In genomic region chr1:172390620-172391491, GRCh38 we compare ENCODE assay signal across 8 cellular contexts. TPM values are rescaled to one million over a fixed set of nuclear protein-coding genes. Genes with fewer than 3 reads are reported as not detected.
DNase-seq lines count a peak whose midpoint lies in the region; ATAC-seq, FAIRE-seq and TF ChIP-seq lines count a peak whose summit lies in the region.

No MANE protein-coding gene starts in this region.

- H3K4me3 ChIP-seq in SK-N-MC (no peak overlapping the region), vagina (peak overlapping the region; percentile 19 to 21), HAP-1 (no peak overlapping the region)

- in situ Hi-C loops in HAP-1 (cut with MboI; ENCODE audit: low sequenced_read_pairs): no loop called here

- TF ChIP-seq CTCF in vagina (IDR thresholded peaks at IDR 0.05): no peak

- H3K27ac ChIP-seq in SK-N-MC (peak overlapping the region; percentile 42), vagina (peak overlapping the region; percentile 74)

- peak; percentile 22 for DNase-seq in GM12891 (ENCODE audit: insufficient read length, low spot score)
- DNase-seq in SK-N-MC (ENCODE audit: low read depth, low spot score): no peak
- DNase-seq in kidney tubule cell (ENCODE audit: low spot score): peak; percentile 62
- no peak for DNase-seq in vagina (ENCODE audit: extremely low spot score in 2 of 2)
- DNase-seq in HAP-1 (ENCODE audit: low spot score in 2 of 2): no peak
- no peak for DNase-seq in cerebellar nuclear complex (lab: John Stamatoyannopoulos, UW)
- DNase-seq in activated naive CD4-positive, alpha-beta T cell treated with anti-CD3 and anti-CD28 coated beads, Interleukin-2, amount 50 U/mL, for 16 hours: no peak

- intact Hi-C loops in vagina (cut with DNase I): loop anchor here (10.0 kb wide), 1 partner anchor 246 kb away; no protein-coding TSS in a partner anchor

- peak; percentile 98 for FAIRE-seq in GM12891 (lab: Jason Lieb, UNC)

- H3K27me3 ChIP-seq in vagina (no peaks in the 10 kb centered on the region), HAP-1 (ENCODE audit: low read depth) (no peaks in the 10 kb centered on the region)

- H3K9ac ChIP-seq in SK-N-MC (ENCODE audit: insufficient read length): no peak overlapping the region

- peak; percentile 70 for ATAC-seq in GM21825 (IDR thresholded peaks at IDR 0.05; ENCODE audit: unreplicated experiment)

- H3K36me3 ChIP-seq in SK-N-MC (ENCODE audit: insufficient read depth, low read length) (no peaks in the 10 kb centered on the region), vagina (no peaks in the 10 kb centered on the region), HAP-1 (replicated peaks) (no peaks in the 10 kb centered on the region)

- H3K9me3 ChIP-seq in SK-N-MC (ENCODE audit: low read depth, low read length) (no peaks in the 10 kb centered on the region), vagina (no peaks in the 10 kb centered on the region), HAP-1 (no peaks in the 10 kb centered on the region)

- TF ChIP-seq POLR2A in GM12891 (IDR thresholded peaks at IDR 0.05; ENCODE audit: low read depth, low read length) (no peak), vagina (IDR thresholded peaks at IDR 0.05) (no peak)

- H3K4me1 ChIP-seq in vagina (peaks cover 18% of the 10 kb centered on the region), HAP-1 (no peaks in the 10 kb centered on the region)

TF ChIP-seq in GM12891, 5 proteins besides CTCF, POLR2A, EP300 and RAD21:
- TF ChIP-seq TAF1 (IDR thresholded peaks at IDR 0.05; ENCODE audit: low read depth, low read length) (no peak), POU2F2 (IDR thresholded peaks at IDR 0.05; ENCODE audit: low read depth, low read length) (peak; percentile 89), PAX5 (IDR thresholded peaks at IDR 0.05; ENCODE audit: insufficient read depth, low read length, severe bottlenecking) (peak; percentile 74), POLR2AphosphoS5 (IDR thresholded peaks at IDR 0.05; ENCODE audit: low read depth, low read length) (no peak)

RNA-seq across cellular contexts. Expression of gene C1orf105, which starts 29.6 kb away (rescaled TPM):
- not detected for polyA plus RNA-seq in GM12891 (2012; ENCODE audit: low read depth, missing spikeins)
- not detected for total RNA-seq in vagina

RNA-seq across cellular contexts. Expression of gene PIGC, which starts 53.0 kb away (rescaled TPM):
- polyA plus RNA-seq in GM12891 (2012; ENCODE audit: low read depth, missing spikeins): 16.2 TPM
- total RNA-seq in vagina: 14.5 TPM

Comparison
In these comparisons a context has a peak if more than half of its experiments do, and no peak if none do; other contexts are left out.
1. DNase-seq: peak in GM12891 (single experiment) and kidney tubule cell (single experiment); none in SK-N-MC (single experiment), vagina (0 of 2), HAP-1 (0 of 2), cerebellar nuclear complex (0 of 2) and activated naive CD4-positive, alpha-beta T cell treated with anti-CD3 and anti-CD28 coated beads, Interleukin-2, amount 50 U/mL, for 16 hours (single experiment).
2. H3K4me3 ChIP-seq: peak in vagina (2 of 2); none in SK-N-MC (single experiment) and HAP-1 (single experiment).